15 cellular contexts compared by ENCODE assay signal in the genomic region with DNA sequence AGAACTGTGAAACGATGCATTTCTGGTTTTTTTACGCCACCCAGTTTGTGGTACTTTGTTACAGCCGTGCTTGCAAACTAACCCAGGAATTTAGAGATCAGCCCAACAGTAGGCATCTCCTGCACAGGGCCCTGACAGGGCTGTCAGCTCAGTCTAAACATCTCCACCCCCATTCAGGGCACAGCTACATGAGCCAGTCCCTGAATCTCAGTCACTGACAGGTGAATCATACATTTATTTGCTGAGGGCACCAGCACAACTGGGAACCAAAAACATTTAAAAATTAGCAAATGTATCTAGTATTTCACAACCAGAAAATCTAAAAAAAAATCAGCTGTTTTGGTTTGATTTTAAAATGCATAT. TPM values are rescaled to one million over a fixed set of nuclear protein-coding genes. Genes with fewer than 3 reads are reported as not detected.
A peak's percentile ranks its signal among the peaks of the same experiment; 100 is the strongest.
DNase-seq lines count a peak whose midpoint lies in the region; ATAC-seq, FAIRE-seq and TF ChIP-seq lines count a peak whose summit lies in the region.
"Had no signal": no experiment of that assay in that cellular context is flagged by ENCODE, and none has a peak within 500 bp of the region (broad histone marks: within the 10 kb centered on the region; RNA-seq: fewer than 3 reads in every experiment).

No MANE protein-coding gene starts in this region.

- peak overlapping the region; percentile 3 to 50; a peak in 4 of 6 replicates for H3K27ac ChIP-seq in A549
- H3K27ac ChIP-seq: Peyer's patch had no signal

- no peaks in the 10 kb centered on the region for H3K27me3 Mint-ChIP-seq in nephron (ENCODE audit: low read depth)
- no peaks in the 10 kb centered on the region for H3K27me3 Mint-ChIP-seq in activated CD4-positive, alpha-beta T cell treated with anti-CD3 and anti-CD28 coated beads for 36 hours
- H3K27me3 Mint-ChIP-seq: activated CD8-positive, alpha-beta memory T cell treated with anti-CD3 and anti-CD28 coated beads, Interleukin-2, amount 10 ng/mL, durations not matched to agents 7 days and 5 days; activated naive CD8-positive, alpha-beta T cell; dendritic cell treated with granulocyte-macrophage colony-stimulating factor and Interleukin-4, amounts not matched to agents 40 ng/mL and 50 ng/mL, for 4 days had no signal

- no peak for DNase-seq in A549 (ENCODE audit: low read depth in 1 of 2, low spot score in 1 of 2)
- peak; percentile 83 for DNase-seq in M059J (ENCODE audit: low read depth)
- DNase-seq in epithelial cell of proximal tubule (ENCODE audit: low read depth), result peak; percentile 64
- DNase-seq in activated CD4-positive, alpha-beta T cell treated with anti-CD3 and anti-CD28 coated beads for 36 hours, result no peak
- DNase-seq in inferior parietal cortex (ENCODE audit: extremely low spot score), result no peak
- no peak for DNase-seq in DMS153 treated with DMSO at 0.1 percent for 48 hours (lab: John Stamatoyannopoulos, UW; ENCODE audit: unreplicated experiment)
- DNase-seq: activated CD8-positive, alpha-beta memory T cell treated with anti-CD3 and anti-CD28 coated beads, Interleukin-2, amount 10 ng/mL, durations not matched to agents 7 days and 5 days; DMS 273 treated with DMSO at 0.1 percent for 48 hours; Peyer's patch had no signal

- TF ChIP-seq CTCF in A549 (IDR thresholded peaks at IDR 0.05), result no peak
- no peak for TF ChIP-seq CTCF in epithelial cell of proximal tubule (conservative IDR thresholded peaks at IDR 0.05; ENCODE audit: low read depth, low read length)
- TF ChIP-seq CTCF in nephron (IDR thresholded peaks at IDR 0.05; ENCODE audit: unreplicated experiment in 3 of 3), result no peak

- POLR2A ChIA-PET in A549 (lab: Yijun Ruan, JAX), result interaction anchor here (1.1 to 1.3 kb wide), 3 partner anchors 31 to 361 kb away, joined by 3 to 8 read pairs (median 5); partner anchors contain the start of genes KLHL20, PRDX6 and ZBTB37
- POLR2A ChIA-PET in activated CD4-positive, alpha-beta T cell treated with anti-CD3 and anti-CD28 coated beads for 36 hours (lab: Charles Lee), result no interaction called here

- FAIRE-seq in A549 (lab: Jason Lieb, UNC), result no peak
- FAIRE-seq: GM12892 had no signal

- ATAC-seq in A549 (peak; percentile 65 to 70; a peak in 5 of 6 replicates), HG02623 (IDR thresholded peaks at IDR 0.05; ENCODE audit: unreplicated experiment) (no peak)
- no peak for ATAC-seq in activated CD4-positive, alpha-beta T cell treated with anti-CD3 and anti-CD28 coated beads for 36 hours
- ATAC-seq: activated CD8-positive, alpha-beta memory T cell treated with anti-CD3 and anti-CD28 coated beads, Interleukin-2, amount 10 ng/mL, durations not matched to agents 7 days and 5 days had no signal

- no peaks in the 10 kb centered on the region for H3K36me3 Mint-ChIP-seq in nephron (ENCODE audit: low read depth)
- no peaks in the 10 kb centered on the region for H3K36me3 Mint-ChIP-seq in activated CD4-positive, alpha-beta T cell treated with anti-CD3 and anti-CD28 coated beads for 36 hours (ENCODE audit: low read depth)
- H3K36me3 Mint-ChIP-seq: activated CD8-positive, alpha-beta memory T cell treated with anti-CD3 and anti-CD28 coated beads, Interleukin-2, amount 10 ng/mL, durations not matched to agents 7 days and 5 days; activated naive CD8-positive, alpha-beta T cell had no signal

- intact Hi-C loops in activated CD4-positive, alpha-beta T cell treated with anti-CD3 and anti-CD28 coated beads for 36 hours (cut with DNase I, micrococcal nuclease), result loop anchor here in 1 of 2 experiments (5.0 kb wide), 1 partner anchor 76 kb away; no protein-coding TSS in a partner anchor

- no peak for TF ChIP-seq RAD21 in A549 (conservative IDR thresholded peaks at IDR 0.05 in 1 of 2, IDR thresholded peaks at IDR 0.05 in 1 of 2)

- H3K4me1 Mint-ChIP-seq in nephron, result peaks cover 17% of the 10 kb centered on the region
- no peaks in the 10 kb centered on the region for H3K4me1 Mint-ChIP-seq in activated CD4-positive, alpha-beta T cell treated with anti-CD3 and anti-CD28 coated beads for 36 hours
- H3K4me1 Mint-ChIP-seq: activated CD8-positive, alpha-beta memory T cell treated with anti-CD3 and anti-CD28 coated beads, Interleukin-2, amount 10 ng/mL, durations not matched to agents 7 days and 5 days had no signal

- 57% methylated on average over 3 of the region's 3 CpGs for WGBS in A549 (ENCODE audit: missing lambda C conversion rate)

- H3K4me1 ChIP-seq in A549, result peaks cover 27% of the 10 kb centered on the region

- no peak overlapping the region for H3K4me3 Mint-ChIP-seq in nephron
- no peak overlapping the region for H3K4me3 Mint-ChIP-seq in activated CD4-positive, alpha-beta T cell treated with anti-CD3 and anti-CD28 coated beads for 36 hours
- H3K4me3 Mint-ChIP-seq: activated CD8-positive, alpha-beta memory T cell treated with anti-CD3 and anti-CD28 coated beads, Interleukin-2, amount 10 ng/mL, durations not matched to agents 7 days and 5 days; activated naive CD8-positive, alpha-beta T cell; dendritic cell treated with granulocyte-macrophage colony-stimulating factor and Interleukin-4, amounts not matched to agents 40 ng/mL and 50 ng/mL, for 4 days had no signal

- peak overlapping the region; percentile 90 to 98 (median 97) for H3K27ac Mint-ChIP-seq in nephron
- no peak overlapping the region for H3K27ac Mint-ChIP-seq in activated CD4-positive, alpha-beta T cell treated with anti-CD3 and anti-CD28 coated beads for 36 hours
- H3K27ac Mint-ChIP-seq: activated CD8-positive, alpha-beta memory T cell treated with anti-CD3 and anti-CD28 coated beads, Interleukin-2, amount 10 ng/mL, durations not matched to agents 7 days and 5 days; activated naive CD8-positive, alpha-beta T cell; dendritic cell treated with granulocyte-macrophage colony-stimulating factor and Interleukin-4, amounts not matched to agents 40 ng/mL and 50 ng/mL, for 4 days had no signal

- H3K9me3 ChIP-seq in A549, result no peaks in the 10 kb centered on the region
- H3K9me3 ChIP-seq: Peyer's patch had no signal

- CTCF ChIA-PET in A549 (lab: Yijun Ruan, JAX), result no interaction called here
- CTCF ChIA-PET in activated CD4-positive, alpha-beta T cell treated with anti-CD3 and anti-CD28 coated beads for 36 hours (lab: Charles Lee), result interaction anchor here (1.1 to 4.4 kb wide), 2 partner anchors 13 to 77 kb away, joined by 3 to 20 read pairs; no protein-coding TSS in a partner anchor

- H3K9me3 Mint-ChIP-seq in nephron, result no peaks in the 10 kb centered on the region
- no peaks in the 10 kb centered on the region for H3K9me3 Mint-ChIP-seq in activated CD4-positive, alpha-beta T cell treated with anti-CD3 and anti-CD28 coated beads for 36 hours (ENCODE audit: low read depth)
- H3K9me3 Mint-ChIP-seq: dendritic cell treated with granulocyte-macrophage colony-stimulating factor and Interleukin-4, amounts not matched to agents 40 ng/mL and 50 ng/mL, for 4 days had no signal

- TF ChIP-seq EP300 in A549 (IDR thresholded peaks at IDR 0.05), result no peak

- no peak for TF ChIP-seq POLR2A in A549 (IDR thresholded peaks at IDR 0.05; ENCODE audit: low read length)

- H3K4me2 ChIP-seq in A549, result peak overlapping the region; percentile 62

- no peak overlapping the region for H3K4me3 ChIP-seq in A549
- H3K4me3 ChIP-seq in epithelial cell of proximal tubule (ENCODE audit: low read depth, low read length), result peak overlapping the region; percentile 28
- H3K4me3 ChIP-seq: lung, Peyer's patch had no signal

TF ChIP-seq in A549, 52 proteins besides CTCF, POLR2A, EP300 and RAD21 (continues in another document):
- TF ChIP-seq HMGXB4 (CRISPR knock-in tag; IDR thresholded peaks at IDR 0.05; ENCODE audit: borderline replicate concordance) (no peak), HOXA7 (CRISPR knock-in tag; IDR thresholded peaks at IDR 0.05) (no peak), PBX3 (IDR thresholded peaks at IDR 0.05) (no peak), RCOR1 (IDR thresholded peaks at IDR 0.05; ENCODE audit: low read depth, low read length) (no peak), EHF (CRISPR knock-in tag; IDR thresholded peaks at IDR 0.05) (no peak), POLR2AphosphoS2 (conservative IDR thresholded peaks at IDR 0.05; ENCODE audit: low read length) (no peak), TFCP2L1 (CRISPR knock-in tag; IDR thresholded peaks at IDR 0.05) (no peak), MAX (IDR thresholded peaks at IDR 0.05) (no peak), BHLHE40 (IDR thresholded peaks at IDR 0.05; ENCODE audit: low read depth, low read length) (no peak), ZNF302 (CRISPR knock-in tag; IDR thresholded peaks at IDR 0.05) (no peak)

RNA-seq across cellular contexts. Expression of gene PRDX6, which starts 30.7 kb away (rescaled TPM):
- polyA plus RNA-seq in A549 (2011; rRNA removed) (246 and 308 TPM in 2 replicates), A549 (2017; fragmentation: RNase III; extraction: RNeasy Plus Mini Kit Qiagen cat#74134 plus additional on column Dnase treatment) (246 to 251 TPM (median 250 TPM) in 3 replicates)
- 121 and 134 TPM in 2 replicates for polyA plus RNA-seq in A549 (2012; cell fraction: cytosol; rRNA removed)
- 71.0 and 92.8 TPM in 2 replicates for polyA plus RNA-seq in A549 (2012; cell fraction: nucleus; rRNA removed)
- 264 and 296 TPM in 2 replicates for polyA minus RNA-seq in A549 (2011; rRNA and poly(A)+ RNA removed)
- total RNA-seq in M059J (2014; rRNA removed; shearing (Covaris generic)), result 595 and 661 TPM in 2 replicates
- 237 and 262 TPM in 2 replicates for total RNA-seq in epithelial cell of proximal tubule
- total RNA-seq in activated CD4-positive, alpha-beta T cell treated with anti-CD3 and anti-CD28 coated beads for 36 hours, result 100 to 1,000 TPM; 103 to 125 TPM

Comparison
In these comparisons a context has a peak if more than half of its experiments do, and no peak if none do; other contexts are left out.
1. ATAC-seq: peak in A549 (2 of 2); none in activated CD4-positive, alpha-beta T cell treated with anti-CD3 and anti-CD28 coated beads for 36 hours (single experiment) and HG02623 (single experiment).
2. DNase-seq: peak in M059J (single experiment) and epithelial cell of proximal tubule (single experiment); none in A549 (0 of 2), activated CD4-positive, alpha-beta T cell treated with anti-CD3 and anti-CD28 coated beads for 36 hours (single experiment), inferior parietal cortex (single experiment) and DMS153 treated with DMSO at 0.1 percent for 48 hours (single experiment).